In the genomic region with DNA sequence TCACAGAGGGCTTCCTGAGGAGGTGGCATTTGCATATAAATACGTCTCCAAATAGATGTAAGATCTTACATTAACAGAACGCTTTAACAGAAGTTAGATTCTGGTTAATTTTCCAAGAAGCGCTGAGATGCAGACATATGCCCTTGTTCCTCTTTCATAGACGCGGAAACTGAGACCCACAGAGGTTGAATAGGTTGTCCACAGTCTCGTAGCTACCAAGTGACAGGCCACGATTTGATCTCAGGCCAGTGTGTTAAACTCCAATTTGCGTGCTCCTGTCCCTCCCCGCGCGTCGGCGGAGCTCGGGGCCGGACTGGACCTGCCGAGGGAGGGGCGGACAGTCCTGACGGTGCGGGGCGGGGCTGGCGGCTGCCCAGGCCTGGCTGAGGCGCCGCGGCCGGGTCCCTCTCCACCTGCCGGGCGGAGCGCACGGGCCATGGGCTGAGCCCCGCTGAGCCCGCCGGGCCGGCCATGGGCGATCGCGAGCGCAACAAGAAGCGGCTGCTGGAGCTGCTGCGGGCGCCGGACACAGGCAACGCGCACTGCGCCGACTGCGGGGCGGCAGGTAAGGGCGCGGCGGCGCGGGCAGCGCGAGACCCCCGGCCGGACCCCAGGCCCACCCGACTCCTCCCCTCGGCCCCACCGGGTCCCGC, we compare ENCODE assay signal across 9 cellular contexts. TPM values are rescaled to one million over a fixed set of nuclear protein-coding genes. Genes with fewer than 3 reads are reported as not detected.
DNase-seq lines count a peak whose midpoint lies in the region; ATAC-seq, FAIRE-seq and TF ChIP-seq lines count a peak whose summit lies in the region.
"Had no signal": no experiment of that assay in that cellular context is flagged by ENCODE, and none has a peak within 500 bp of the region (broad histone marks: within the 10 kb centered on the region; RNA-seq: fewer than 3 reads in every experiment).

ADAP2 (plus strand) TSS at position 402 of the 653 bp plus-strand sequence; CDS start at position 472, 70 bp downstream.

- TF ChIP-seq CTCF in CD4-positive, alpha-beta T cell (IDR thresholded peaks at IDR 0.05): no peak
- TF ChIP-seq CTCF in VCaP (conservative IDR thresholded peaks at IDR 0.05) (no peak; the same call in 1 of the 2 replicates), nephron (IDR thresholded peaks at IDR 0.05; ENCODE audit: unreplicated experiment in 3 of 3) (no peak)

- POLR2A ChIA-PET in CD4-positive, alpha-beta T cell (lab: Charles Lee): no interaction called here

- FAIRE-seq in frontal cortex (lab: Jason Lieb, UNC): no peak
- FAIRE-seq: islet of Langerhans had no signal

- no peak for ATAC-seq in CD4-positive, alpha-beta T cell (ENCODE audit: poor library complexity)
- peak; percentile 54 for ATAC-seq in HG02885 (IDR thresholded peaks at IDR 0.05; ENCODE audit: poor library complexity, unreplicated experiment)
- ATAC-seq in GM19452 (IDR thresholded peaks at IDR 0.05; ENCODE audit: unreplicated experiment): no peak
- ATAC-seq in HG03442 (IDR thresholded peaks at IDR 0.05; ENCODE audit: unreplicated experiment): no peak

- H3K27me3 ChIP-seq in CD4-positive, alpha-beta T cell (ENCODE audit: control insufficient read depth, insufficient read depth, low read length): peaks cover 44% of the 10 kb centered on the region

- no peaks in the 10 kb centered on the region for H3K9me3 Mint-ChIP-seq in CD4-positive, alpha-beta T cell
- H3K9me3 Mint-ChIP-seq in nephron: no peaks in the 10 kb centered on the region

- peak within 1 kb of the TSS; percentile 69 for H3K4me3 Mint-ChIP-seq in CD4-positive, alpha-beta T cell
- H3K4me3 Mint-ChIP-seq in nephron: peak within 1 kb of the TSS; percentile 78 to 83 (median 80)

- peaks cover 16% of the 10 kb centered on the region for H3K4me1 Mint-ChIP-seq in CD4-positive, alpha-beta T cell (ENCODE audit: low read depth)
- H3K4me1 Mint-ChIP-seq in nephron: peaks cover 13% of the 10 kb centered on the region

- no peak for DNase-seq in CD4-positive, alpha-beta T cell
- DNase-seq in frontal cortex (ENCODE audit: low spot score in 2 of 2): peak; percentile 43 to 61
- DNase-seq in NCI-H82 (lab: John Stamatoyannopoulos, UW): no peak

- H3K27me3 Mint-ChIP-seq in CD4-positive, alpha-beta T cell: peaks cover 48% of the 10 kb centered on the region
- H3K27me3 Mint-ChIP-seq in nephron (ENCODE audit: low read depth): peaks cover 82% of the 10 kb centered on the region

- intact Hi-C loops in CD4-positive, alpha-beta T cell (cut with DNase I, micrococcal nuclease): no loop called here

- H3K27ac Mint-ChIP-seq in CD4-positive, alpha-beta T cell: no peak within 1 kb of the TSS
- no peak within 1 kb of the TSS for H3K27ac Mint-ChIP-seq in nephron

- H3K9me3 ChIP-seq in CD4-positive, alpha-beta T cell (ENCODE audit: control insufficient read depth, low read length): no peaks in the 10 kb centered on the region

- no peaks in the 10 kb centered on the region for H3K36me3 Mint-ChIP-seq in CD4-positive, alpha-beta T cell (ENCODE audit: low read depth)
- H3K36me3 Mint-ChIP-seq in nephron (ENCODE audit: low read depth): no peaks in the 10 kb centered on the region

- H3K27ac ChIP-seq in CD4-positive, alpha-beta T cell (ENCODE audit: low read depth, low read length): no peak within 1 kb of the TSS
- H3K27ac ChIP-seq in VCaP: peak within 1 kb of the TSS; percentile 57; the same call in 1 of the 2 replicates

- CTCF ChIA-PET in CD4-positive, alpha-beta T cell (lab: Charles Lee): interaction anchor here (0.6 kb wide), 1 partner anchor 1307 kb away, joined by 3 read pairs; no protein-coding TSS in a partner anchor

RNA-seq across cellular contexts. Expression of gene ADAP2, which starts in this region (rescaled TPM):
- total RNA-seq in CD4-positive, alpha-beta T cell: 1 to 10 TPM; 1.1 to 1.8 TPM
- total RNA-seq in frontal cortex: 4.1 TPM

Comparison
In these comparisons a context has a peak if more than half of its experiments do, and no peak if none do; other contexts are left out.
1. DNase-seq: peak in frontal cortex (2 of 2); none in CD4-positive, alpha-beta T cell (0 of 10) and NCI-H82 (single experiment).